In the genomic region with DNA sequence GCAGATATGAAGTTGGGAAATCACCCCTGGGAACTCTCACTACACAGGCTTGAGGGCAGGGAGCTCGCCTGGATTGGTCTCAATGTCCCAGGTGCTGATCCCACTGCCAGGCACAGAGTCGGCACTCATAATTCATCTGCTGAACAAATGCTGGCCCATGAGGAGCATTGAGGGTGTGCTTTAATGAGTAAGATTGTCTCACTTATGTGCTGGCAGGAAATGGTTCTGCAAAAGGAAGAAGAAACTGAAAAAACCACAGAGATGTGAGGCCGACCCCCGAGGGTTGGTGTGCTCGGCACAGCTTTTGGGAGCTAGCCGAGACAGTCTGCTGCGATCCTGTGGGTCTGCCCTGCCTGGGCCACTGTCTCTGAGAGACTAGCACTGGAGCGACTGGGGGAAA, we compare ENCODE assay signal across 8 cellular contexts. TPM values are rescaled to one million over a fixed set of nuclear protein-coding genes. Genes with fewer than 3 reads are reported as not detected.
DNase-seq lines count a peak whose midpoint lies in the region; ATAC-seq and TF ChIP-seq lines count a peak whose summit lies in the region.

No MANE protein-coding gene starts in this region.

- ATAC-seq in GM18858 (IDR thresholded peaks at IDR 0.05; ENCODE audit: unreplicated experiment): peak; percentile 76
- peak; percentile 53 for ATAC-seq in HG03025 (IDR thresholded peaks at IDR 0.05; ENCODE audit: low FRiP score, unreplicated experiment)
- peak; percentile 40 for ATAC-seq in mucosa of descending colon
- ATAC-seq in HG02981 (IDR thresholded peaks at IDR 0.05; ENCODE audit: unreplicated experiment): no peak
- no peak for ATAC-seq in GM18873 (IDR thresholded peaks at IDR 0.05; ENCODE audit: low FRiP score, unreplicated experiment)

- DNase-seq in activated CD4-positive, alpha-beta T cell treated with anti-CD3 and anti-CD28 coated beads, Interleukin-2, amount 50 U/mL, for 1 hour: peak; percentile 49
- no peak for DNase-seq in mucosa of descending colon
- DNase-seq in suprapubic skin (ENCODE audit: low spot score in 2 of 2): no peak
- DNase-seq in mucosa of gallbladder (ENCODE audit: low spot score): no peak

- TF ChIP-seq CTCF in mucosa of descending colon (IDR thresholded peaks at IDR 0.05) (no peak), suprapubic skin (IDR thresholded peaks at IDR 0.05) (no peak)

- no peak for TF ChIP-seq EP300 in suprapubic skin (IDR thresholded peaks at IDR 0.05)

- H3K4me3 ChIP-seq in mucosa of descending colon (no peak overlapping the region), suprapubic skin (no peak overlapping the region)

- H3K36me3 ChIP-seq in mucosa of descending colon (ENCODE audit: low read depth): no peaks in the 10 kb centered on the region
- H3K36me3 ChIP-seq in suprapubic skin: no peaks in the 10 kb centered on the region

- H3K9me3 ChIP-seq in mucosa of descending colon (no peaks in the 10 kb centered on the region), suprapubic skin (no peaks in the 10 kb centered on the region)

- no peak overlapping the region for H3K27ac ChIP-seq in suprapubic skin

- no peak for TF ChIP-seq POLR2A in suprapubic skin (IDR thresholded peaks at IDR 0.05)

- H3K27me3 ChIP-seq in suprapubic skin: no peaks in the 10 kb centered on the region

- intact Hi-C loops in mucosa of descending colon (cut with DNase I, micrococcal nuclease): no loop called here

- 53% methylated on average over 8 of the region's 8 CpGs for WGBS in suprapubic skin

- H3K4me1 ChIP-seq in mucosa of descending colon (ENCODE audit: low read depth) (peaks cover 4% of the 10 kb centered on the region), suprapubic skin (no peaks in the 10 kb centered on the region)

RNA-seq across cellular contexts. Expression of a gene that starts 9.4 kb away (rescaled TPM):
- total RNA-seq in mucosa of descending colon: 100 to 1,000 TPM in 1 of 3 donors, 10 to 100 TPM in 2; 44.3 to 238 (median 62.8) TPM
- total RNA-seq in suprapubic skin: not detected
- total RNA-seq in mucosa of gallbladder: 2.1 TPM

RNA-seq across cellular contexts. Expression of a gene that starts 17.2 kb away (rescaled TPM):
- total RNA-seq in mucosa of descending colon: 10 to 100 TPM; 57.0 to 99.0 (median 96.7) TPM
- total RNA-seq in suprapubic skin: 10 to 100 TPM in 1 of 4 donors, 1 to 10 TPM in 2, not detected in 1; 3.3 to 14.1 (median 4.6) TPM
- total RNA-seq in mucosa of gallbladder: 87.0 TPM

RNA-seq across cellular contexts. Expression of a gene that starts 47.9 kb away (rescaled TPM):
- total RNA-seq in mucosa of descending colon (under 1 TPM; 0.26 to 0.32 (median 0.29) TPM), suprapubic skin (1 to 10 TPM in 2 of 4 donors, under 1 TPM in 1, not detected in 1; 0.76 to 6.3 (median 2.3) TPM), mucosa of gallbladder (0.26 TPM)

Comparison
In these comparisons a context has a peak if more than half of its experiments do, and no peak if none do; other contexts are left out.
1. ATAC-seq: peak in GM18858 (single experiment), HG03025 (single experiment) and mucosa of descending colon (single experiment); none in HG02981 (single experiment) and GM18873 (single experiment).
2. RNA of a gene that starts 9.4 kb away (total RNA-seq): 44.3 to 238 TPM in mucosa of descending colon; 2.1 TPM in mucosa of gallbladder (single experiment) and not detected in suprapubic skin; every median in the first group is over 10 times any median in the second.